In genomic region chr12:114625294-114625851, GRCh38 we compare ENCODE assay signal across 8 cellular contexts. TPM values are rescaled to one million over a fixed set of nuclear protein-coding genes. Genes with fewer than 3 reads are reported as not detected.
DNase-seq lines count a peak whose midpoint lies in the region; ATAC-seq, FAIRE-seq and TF ChIP-seq lines count a peak whose summit lies in the region.

No MANE protein-coding gene starts in this region.

- no peaks in the 10 kb centered on the region for H4K20me1 ChIP-seq in fibroblast of lung (ENCODE audit: control insufficient read depth, extremely low read depth, insufficient read depth, low read length)

- TF ChIP-seq CTCF in VCaP (conservative IDR thresholded peaks at IDR 0.05) = peak; percentile 82
- peak; percentile 84 to 88 for TF ChIP-seq CTCF in fibroblast of lung (conservative IDR thresholded peaks at IDR 0.05 in 1 of 2, IDR thresholded peaks at IDR 0.05 in 1 of 2; ENCODE audit: low read depth in 1 of 2, low read length in 2 of 2)
- peak in 2 of 4 experiments; percentile 20 to 58 for TF ChIP-seq CTCF in gastroesophageal sphincter (IDR thresholded peaks at IDR 0.05)

- H3K4me3 ChIP-seq in fibroblast of lung (replicated peaks in 1 of 4; ENCODE audit: control extremely low read depth in 1 of 4, insufficient read depth in 1 of 4, low read depth in 3 of 4, low read length in 4 of 4) = no peak overlapping the region
- H3K4me3 ChIP-seq in small intestine (ENCODE audit: low read depth in 1 of 2, low read length in 2 of 2) = no peak overlapping the region
- no peak overlapping the region for H3K4me3 ChIP-seq in gastroesophageal sphincter

- H3K27me3 ChIP-seq in fibroblast of lung (ENCODE audit: control insufficient read depth, insufficient read depth, low read length) = no peaks in the 10 kb centered on the region
- H3K27me3 ChIP-seq in small intestine (ENCODE audit: control insufficient read depth in 2 of 2, insufficient read depth in 2 of 2, low read length in 2 of 2) = peaks cover 0 to 3% of the 10 kb centered on the region in 2 donors
- peaks cover 25% of the 10 kb centered on the region for H3K27me3 ChIP-seq in gastroesophageal sphincter

- peak overlapping the region; percentile 19; the same call in 1 of the 2 replicates for H3K27ac ChIP-seq in VCaP
- no peak overlapping the region for H3K27ac ChIP-seq in fibroblast of lung (ENCODE audit: insufficient read depth, low read length)
- no peak overlapping the region for H3K27ac ChIP-seq in small intestine (ENCODE audit: low read depth in 1 of 2, low read length in 1 of 2)
- H3K27ac ChIP-seq in gastroesophageal sphincter = no peak overlapping the region

- no peaks in the 10 kb centered on the region for H3K36me3 ChIP-seq in fibroblast of lung (ENCODE audit: control insufficient read depth, insufficient read depth, low read length)
- no peaks in the 10 kb centered on the region for H3K36me3 ChIP-seq in small intestine (ENCODE audit: control insufficient read depth in 2 of 2, insufficient read depth in 2 of 2, low read length in 2 of 2)
- H3K36me3 ChIP-seq in gastroesophageal sphincter = no peaks in the 10 kb centered on the region

- no peak overlapping the region for H3K4me2 ChIP-seq in fibroblast of lung (ENCODE audit: extremely low read depth, insufficient read depth, low read length)

- H3K4me1 ChIP-seq in fibroblast of lung (ENCODE audit: control insufficient read depth, extremely low read depth, insufficient read depth, low read length) (no peaks in the 10 kb centered on the region), small intestine (ENCODE audit: control insufficient read depth in 2 of 2, insufficient read depth in 1 of 2, low read depth in 1 of 2, low read length in 1 of 2) (no peaks in the 10 kb centered on the region), gastroesophageal sphincter (no peaks in the 10 kb centered on the region)

- FAIRE-seq in small intestine (lab: Jason Lieb, UNC) = no peak

- ATAC-seq in gastroesophageal sphincter (no peak), GM18519 (IDR thresholded peaks at IDR 0.05; ENCODE audit: low FRiP score, unreplicated experiment) (no peak)

- no peak for TF ChIP-seq EP300 in gastroesophageal sphincter (IDR thresholded peaks at IDR 0.05)

- no peak for TF ChIP-seq POLR2A in gastroesophageal sphincter (IDR thresholded peaks at IDR 0.05)

- no peak overlapping the region for H3K9ac ChIP-seq in fibroblast of lung (ENCODE audit: insufficient read depth, low read length)

- DNase-seq in activated naive CD4-positive, alpha-beta T cell treated with Interleukin-2 at 50 U/mL for 16 hours = peak; percentile 10
- DNase-seq in activated naive CD4-positive, alpha-beta T cell (lab: John Stamatoyannopoulos, UW) = no peak
- DNase-seq in Kasumi-1 (lab: John Stamatoyannopoulos, UW) = peak; percentile 15 to 42
- DNase-seq in fibroblast of lung (ENCODE audit: low read depth in 2 of 2) = peak; percentile 67 to 80
- DNase-seq in small intestine = peak; percentile 46

- 30 to 35% (median 34%) methylated on average over 7 of the region's 7 CpGs for WGBS in small intestine, 3 donors
- 50 to 67% methylated on average over 4 to 7 of the region's 7 CpGs for WGBS in gastroesophageal sphincter (ENCODE audit: low coverage in 1 of 2), 2 donors

- H3K79me2 ChIP-seq in fibroblast of lung (ENCODE audit: control insufficient read depth, insufficient read depth, low read length) = no peaks in the 10 kb centered on the region

- H3K9me3 ChIP-seq in fibroblast of lung (ENCODE audit: control insufficient read depth, insufficient read depth, low read depth, low read length) (no peaks in the 10 kb centered on the region), small intestine (ENCODE audit: control insufficient read depth, low read depth) (no peaks in the 10 kb centered on the region), gastroesophageal sphincter (peaks cover 0 to 14% (median 0%) of the 10 kb centered on the region in 3 donors)

- no peak overlapping the region for H2AFZ ChIP-seq in fibroblast of lung (ENCODE audit: low read length)

RNA-seq across cellular contexts. Expression of gene TBX3, which starts 58.6 kb away (rescaled TPM):
- 39.5 and 66.4 TPM in 2 replicates for total RNA-seq in fibroblast of lung
- 19.9 and 33.0 TPM in 2 replicates for polyA plus RNA-seq in fibroblast of lung
- polyA plus RNA-seq in fibroblast of lung (2012) = 20.4 and 31.2 TPM in 2 replicates
- 14.4 and 23.9 TPM in 2 replicates for polyA minus RNA-seq in fibroblast of lung (ENCODE audit: low replicate concordance)
- polyA plus RNA-seq in small intestine = 100 to 1,000 TPM in 1 of 3 donors, 10 to 100 TPM in 2; 18.8 to 104 (median 53.5) TPM
- 10 to 100 TPM in 2 of 4 donors, 1 to 10 TPM in 2; 6.9 to 17.4 (median 10.0) TPM for total RNA-seq in gastroesophageal sphincter

Comparison
In these comparisons a context has a peak if more than half of its experiments do, and no peak if none do; other contexts are left out.
1. DNase-seq: peak in activated naive CD4-positive, alpha-beta T cell treated with Interleukin-2 at 50 U/mL for 16 hours (single experiment), Kasumi-1 (2 of 2), fibroblast of lung (2 of 2) and small intestine (single experiment); none in activated naive CD4-positive, alpha-beta T cell (0 of 4).